In genomic region chrX:28884823-28885222, GRCh38 we compare ENCODE assay signal across 25 cellular contexts.
A peak's percentile ranks its signal among the peaks of the same experiment; 100 is the strongest.
DNase-seq lines count a peak whose midpoint lies in the region; ATAC-seq, FAIRE-seq and TF ChIP-seq lines count a peak whose summit lies in the region.
"Had no signal": no experiment of that assay in that cellular context is flagged by ENCODE, and none has a peak within 500 bp of the region (broad histone marks: within the 10 kb centered on the region; RNA-seq: fewer than 3 reads in every experiment).

No MANE protein-coding gene starts in this region.

- no peaks in the 10 kb centered on the region for H3K79me2 ChIP-seq in astrocyte (ENCODE audit: insufficient read depth, low read length)

- ATAC-seq in pancreas = no peak
- ATAC-seq: CD8-positive, alpha-beta T cell had no signal

- H3K4me1 Mint-ChIP-seq in astrocyte (ENCODE audit: low read depth, unreplicated experiment) = no peaks in the 10 kb centered on the region
- H3K4me1 Mint-ChIP-seq: B cell had no signal

- H3K36me3 ChIP-seq in astrocyte (ENCODE audit: insufficient read depth, low read length) (no peaks in the 10 kb centered on the region), pancreas (no peaks in the 10 kb centered on the region)
- H3K36me3 ChIP-seq: BLaER1 treated with 17β-estradiol and CSF1 and Interleukin-3, amounts not matched to agents 10 nM and 100 nM had no signal

- H2AFZ ChIP-seq in astrocyte (ENCODE audit: low read depth, low read length) = no peak overlapping the region

- H3K9ac ChIP-seq in astrocyte (ENCODE audit: low read length) = no peak overlapping the region
- H3K9ac ChIP-seq: BLaER1 treated with 17β-estradiol and CSF1 and Interleukin-3, amounts not matched to agents 10 nM and 100 nM had no signal

- no peaks in the 10 kb centered on the region for H3K9me3 Mint-ChIP-seq in astrocyte (ENCODE audit: unreplicated experiment)
- H3K9me3 Mint-ChIP-seq: CD8-positive, alpha-beta T cell had no signal

- H3K4me1 ChIP-seq in astrocyte (ENCODE audit: insufficient read depth, low read length) (peaks cover 5% of the 10 kb centered on the region), pancreas (no peaks in the 10 kb centered on the region)
- H3K4me1 ChIP-seq: BLaER1 treated with 17β-estradiol and CSF1 and Interleukin-3, amounts not matched to agents 10 nM and 100 nM; Caco-2 had no signal

- H3K4me2 ChIP-seq in astrocyte (ENCODE audit: low read length) = no peak overlapping the region
- H3K4me2 ChIP-seq: BLaER1 treated with 17β-estradiol and CSF1 and Interleukin-3, amounts not matched to agents 10 nM and 100 nM had no signal

- WGBS in pancreas, 2 donors = 73 to 89% methylated on average over 1 of the region's 1 CpG

- H3K4me3 ChIP-seq in astrocyte (ENCODE audit: insufficient read depth, low read depth, low read length) (no peak overlapping the region), pancreas (no peak overlapping the region)
- H3K4me3 ChIP-seq: BLaER1 treated with 17β-estradiol and CSF1 and Interleukin-3, amounts not matched to agents 10 nM and 100 nM had no signal

- FAIRE-seq in G401.6 (lab: Jason Lieb, UNC) (peak; percentile 13), astrocyte (lab: Jason Lieb, UNC) (peak; percentile 69), pancreas (lab: Jason Lieb, UNC) (peak; percentile 93)
- FAIRE-seq: A204.1, D721Med, GM12891, GM19239 had no signal

- H3K27ac ChIP-seq in astrocyte (ENCODE audit: low read depth, low read length) = no peak overlapping the region
- H3K27ac ChIP-seq in pancreas = no peak overlapping the region
- H3K27ac ChIP-seq: BLaER1 treated with 17β-estradiol and CSF1 and Interleukin-3, amounts not matched to agents 10 nM and 100 nM; C4-2B had no signal

- no peak for TF ChIP-seq CTCF in astrocyte (IDR thresholded peaks at IDR 0.05; ENCODE audit: insufficient read depth, low read depth, low read length)
- no peak for TF ChIP-seq CTCF in pancreas (IDR thresholded peaks at IDR 0.05)

- DNase-seq in astrocyte (ENCODE audit: low read depth) (no peak), pancreas (no peak), OCI-M1 (lab: John Stamatoyannopoulos, UW) (no peak), H4 (ENCODE audit: low spot score) (no peak), DMS 273 treated with DMSO at 0.1 percent for 48 hours (lab: John Stamatoyannopoulos, UW) (no peak)
- DNase-seq: 8988T; AML-193; Caco-2; Calu3; CD4-positive, alpha-beta T cell; CD8-positive, alpha-beta T cell; DMS153; DMS53; DMS79; DND-41; EL; GF-D8 had no signal

- H3K27me3 ChIP-seq in astrocyte (ENCODE audit: insufficient read depth, low read length) (no peaks in the 10 kb centered on the region), pancreas (peaks cover 0 to 7% (median 0%) of the 10 kb centered on the region in 4 donors)
- H3K27me3 ChIP-seq: BLaER1 treated with 17β-estradiol and CSF1 and Interleukin-3, amounts not matched to agents 10 nM and 100 nM had no signal

- no peak overlapping the region for H3K27ac Mint-ChIP-seq in astrocyte (ENCODE audit: unreplicated experiment)
- H3K27ac Mint-ChIP-seq: B cell; CD4-positive, alpha-beta T cell; CD8-positive, alpha-beta T cell had no signal

- intact Hi-C loops in pancreas (cut with DNase I) = no loop called here

- H3K4me3 Mint-ChIP-seq in astrocyte (ENCODE audit: unreplicated experiment) = no peak overlapping the region
- H3K4me3 Mint-ChIP-seq: B cell; CD4-positive, alpha-beta T cell; CD8-positive, alpha-beta T cell had no signal

- H3K9me3 ChIP-seq in astrocyte (ENCODE audit: insufficient read depth, low read depth, low read length) (no peaks in the 10 kb centered on the region), pancreas (no peaks in the 10 kb centered on the region)
- H3K9me3 ChIP-seq: BLaER1 treated with 17β-estradiol and CSF1 and Interleukin-3, amounts not matched to agents 10 nM and 100 nM; Caco-2 had no signal

- H4K20me1 ChIP-seq in astrocyte (ENCODE audit: insufficient read depth, low read length) = no peaks in the 10 kb centered on the region
- H4K20me1 ChIP-seq: BLaER1 treated with 17β-estradiol and CSF1 and Interleukin-3, amounts not matched to agents 10 nM and 100 nM had no signal

- no peaks in the 10 kb centered on the region for H3K36me3 Mint-ChIP-seq in astrocyte (ENCODE audit: low read depth, unreplicated experiment)
- H3K36me3 Mint-ChIP-seq: CD8-positive, alpha-beta T cell had no signal

- H3K27me3 Mint-ChIP-seq in astrocyte (ENCODE audit: low read depth, unreplicated experiment) = no peaks in the 10 kb centered on the region
- H3K27me3 Mint-ChIP-seq: B cell; CD4-positive, alpha-beta T cell had no signal
